11 cellular contexts compared by ENCODE assay signal in the genomic region with DNA sequence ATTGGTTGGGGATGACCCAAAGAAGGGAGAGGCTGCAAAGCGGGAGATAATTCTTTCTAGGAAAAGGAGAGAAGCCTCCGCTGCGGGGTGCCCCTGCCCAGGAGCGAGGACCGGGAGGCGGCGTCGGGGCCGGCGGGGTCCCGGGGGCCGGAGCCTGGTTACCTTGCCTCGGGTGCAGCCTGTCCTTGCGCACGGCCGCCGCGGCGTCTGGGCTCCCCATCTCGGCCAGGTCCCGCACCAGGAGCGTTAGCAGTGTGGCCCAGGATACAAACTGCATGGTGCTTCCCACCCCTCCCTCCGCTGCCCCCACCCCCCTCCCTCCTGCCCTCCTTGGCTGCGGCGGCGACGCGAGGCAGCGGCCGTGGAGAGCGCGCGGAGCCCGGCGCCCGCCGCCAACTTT. TPM values are rescaled to one million over a fixed set of nuclear protein-coding genes. Genes with fewer than 3 reads are reported as not detected.
DNase-seq lines count a peak whose midpoint lies in the region; ATAC-seq and TF ChIP-seq lines count a peak whose summit lies in the region.
"Had no signal": no experiment of that assay in that cellular context is flagged by ENCODE, and none has a peak within 500 bp of the region (broad histone marks: within the 10 kb centered on the region; RNA-seq: fewer than 3 reads in every experiment).

No MANE protein-coding gene starts in this region.

- H3K4me3 Mint-ChIP-seq in HFFc6 = peak overlapping the region; percentile 90
- H3K4me3 Mint-ChIP-seq in stimulated activated naive B cell treated with anti-CD40 and anti-IgM and Interleukin-4, amounts not matched to agents 10 μg/mL and 1 μg/mL and 100 μg/mL, for 72 hours = peak overlapping the region in 1 of 2 donors; percentile 46
- H3K4me3 Mint-ChIP-seq: activated T-cell treated with anti-CD3 and anti-CD28 coated beads, Interleukin-2, amount 50 U/mL, for 4 hours had no signal

- DNase-seq in HFFc6 (no peak), dorsolateral prefrontal cortex (no peak), right lobe of liver (peak in 2 of 3 donors; percentile 30 to 44), NCI-H2107 (lab: John Stamatoyannopoulos, UW) (no peak)
- DNase-seq in stimulated activated naive B cell treated with anti-CD40 and anti-IgM and Interleukin-4, amounts not matched to agents 10 μg/mL and 1 μg/mL and 100 μg/mL, for 72 hours = no peak
- DNase-seq in effector CD4-positive, alpha-beta T cell = no peak
- no peak for DNase-seq in activated CD4-positive, alpha-beta T cell treated with anti-CD3 and anti-CD28 coated beads for 4 hours
- DNase-seq: activated T-cell treated with anti-CD3 and anti-CD28 coated beads, Interleukin-2, amount 50 U/mL, for 4 hours; GDM1; RPMI8226 had no signal

- ATAC-seq in right lobe of liver = no peak
- no peak for ATAC-seq in stimulated activated naive B cell treated with anti-CD40 and anti-IgM and Interleukin-4, amounts not matched to agents 10 μg/mL and 1 μg/mL and 100 μg/mL, for 72 hours (replicated peaks)
- ATAC-seq in GM18511 (IDR thresholded peaks at IDR 0.05; ENCODE audit: unreplicated experiment) = no peak

- no peak overlapping the region for H3K27ac Mint-ChIP-seq in HFFc6
- peak overlapping the region; percentile 59 for H3K27ac Mint-ChIP-seq in stimulated activated naive B cell treated with anti-CD40 and anti-IgM and Interleukin-4, amounts not matched to agents 10 μg/mL and 1 μg/mL and 100 μg/mL, for 72 hours

- no peaks in the 10 kb centered on the region for H3K9me3 ChIP-seq in right lobe of liver

- WGBS in right lobe of liver (ENCODE audit: insufficient coverage, low coverage, low lambda C conversion rate, missing lambda C conversion rate) = 5% methylated on average over 13 of the region's 37 CpGs

- H3K36me3 Mint-ChIP-seq in HFFc6 (ENCODE audit: low read depth) = no peaks in the 10 kb centered on the region
- peaks cover 0 to 1% of the 10 kb centered on the region in 2 donors for H3K36me3 Mint-ChIP-seq in stimulated activated naive B cell treated with anti-CD40 and anti-IgM and Interleukin-4, amounts not matched to agents 10 μg/mL and 1 μg/mL and 100 μg/mL, for 72 hours

- H3K4me1 ChIP-seq in right lobe of liver = peaks cover 0 to 3% (median 0%) of the 10 kb centered on the region in 4 donors

- no peaks in the 10 kb centered on the region for H3K36me3 ChIP-seq in right lobe of liver

- H3K27me3 ChIP-seq in dorsolateral prefrontal cortex (peaks cover 0 to 67% (median 29%) of the 10 kb centered on the region in 45 donors), right lobe of liver (no peaks in the 10 kb centered on the region)

- no peaks in the 10 kb centered on the region for H3K9me3 Mint-ChIP-seq in HFFc6
- peaks cover 3 to 4% of the 10 kb centered on the region in 2 donors for H3K9me3 Mint-ChIP-seq in stimulated activated naive B cell treated with anti-CD40 and anti-IgM and Interleukin-4, amounts not matched to agents 10 μg/mL and 1 μg/mL and 100 μg/mL, for 72 hours
- H3K9me3 Mint-ChIP-seq: activated T-cell treated with anti-CD3 and anti-CD28 coated beads, Interleukin-2, amount 50 U/mL, for 4 hours had no signal

- TF ChIP-seq CTCF in HFFc6 (IDR thresholded peaks at IDR 0.05) (no peak), dorsolateral prefrontal cortex (IDR thresholded peaks at IDR 0.05 in 54 of 56, conservative IDR thresholded peaks at IDR 0.05 in 2 of 56; ENCODE audit: low read depth in 1 of 56, partially characterized antibody in 56 of 56) (no peak), right lobe of liver (IDR thresholded peaks at IDR 0.05) (no peak)

- no peak for TF ChIP-seq POLR2A in right lobe of liver (IDR thresholded peaks at IDR 0.05)

- intact Hi-C loops in dorsolateral prefrontal cortex (cut with DNase I) (no loop called here), right lobe of liver (cut with DNase I) (no loop called here)

- H3K4me3 ChIP-seq in dorsolateral prefrontal cortex (peak overlapping the region; percentile 42 to 79 (median 64)), right lobe of liver (peak overlapping the region; percentile 47 to 64 (median 51))

- H3K4me1 Mint-ChIP-seq in HFFc6 (ENCODE audit: low read depth) = peaks cover 28% of the 10 kb centered on the region
- peaks cover 9 to 20% of the 10 kb centered on the region in 2 donors for H3K4me1 Mint-ChIP-seq in stimulated activated naive B cell treated with anti-CD40 and anti-IgM and Interleukin-4, amounts not matched to agents 10 μg/mL and 1 μg/mL and 100 μg/mL, for 72 hours

- H3K27ac ChIP-seq in dorsolateral prefrontal cortex (peak overlapping the region in 52 of 59 donors; percentile 9 to 95 (median 84)), right lobe of liver (peak overlapping the region; percentile 39 to 93 (median 90))

- peaks cover 18% of the 10 kb centered on the region for H3K27me3 Mint-ChIP-seq in HFFc6 (ENCODE audit: insufficient read depth)
- H3K27me3 Mint-ChIP-seq in stimulated activated naive B cell treated with anti-CD40 and anti-IgM and Interleukin-4, amounts not matched to agents 10 μg/mL and 1 μg/mL and 100 μg/mL, for 72 hours = peaks cover 47 to 79% of the 10 kb centered on the region in 2 donors

RNA-seq across cellular contexts. Expression of a gene that starts 0.4 kb away (rescaled TPM):
- total RNA-seq in HFFc6 (2021; fragmentation: NEBNext Ultra II Directional; extraction: Animal tissue kit (Norgen Biotek cat#: 25700)) = under 1 TPM in 5 of 6 experiments, not detected in 1; 0.07 to 0.14 (median 0.12) TPM
- 10 to 100 TPM in 85 of 120 experiments, 1 to 10 TPM in 35; 3.5 to 97.3 (median 15.1) TPM for total RNA-seq in dorsolateral prefrontal cortex
- total RNA-seq in right lobe of liver = 1 to 10 TPM; 1.1 to 9.9 (median 3.5) TPM

Comparison
In these comparisons a context has a peak if more than half of its experiments do, and no peak if none do; other contexts are left out.
1. DNase-seq: peak in right lobe of liver (2 of 3); none in HFFc6 (single experiment), dorsolateral prefrontal cortex (0 of 10), stimulated activated naive B cell treated with anti-CD40 and anti-IgM and Interleukin-4, amounts not matched to agents 10 μg/mL and 1 μg/mL and 100 μg/mL, for 72 hours (single experiment), NCI-H2107 (single experiment), effector CD4-positive, alpha-beta T cell (single experiment) and activated CD4-positive, alpha-beta T cell treated with anti-CD3 and anti-CD28 coated beads for 4 hours (0 of 2).